ENCODE assay signal across 9 cellular contexts in genomic region chr1:193479187-193479586, GRCh38.
DNase-seq lines count a peak whose midpoint lies in the region; ATAC-seq and TF ChIP-seq lines count a peak whose summit lies in the region.
"Had no signal": no experiment of that assay in that cellular context is flagged by ENCODE, and none has a peak within 500 bp of the region (broad histone marks: within the 10 kb centered on the region; RNA-seq: fewer than 3 reads in every experiment).

No MANE protein-coding gene starts in this region.

- ATAC-seq in GM21515 (IDR thresholded peaks at IDR 0.05; ENCODE audit: unreplicated experiment) = peak; percentile 99
- no peak for ATAC-seq in gastroesophageal sphincter

- H3K36me3 ChIP-seq in gastroesophageal sphincter = no peaks in the 10 kb centered on the region

- in situ Hi-C loops in KBM-7 (cut with MboI; ENCODE audit: low pct_unique_long_range_greater_than_20kb, low sequenced_read_pairs) = no loop called here

- no peaks in the 10 kb centered on the region for H3K4me1 ChIP-seq in gastroesophageal sphincter

- no peak for TF ChIP-seq EP300 in gastroesophageal sphincter (IDR thresholded peaks at IDR 0.05)

- no peak overlapping the region for H3K4me3 ChIP-seq in gastroesophageal sphincter

- no peak for TF ChIP-seq CTCF in gastroesophageal sphincter (IDR thresholded peaks at IDR 0.05)

- H3K27me3 ChIP-seq in gastroesophageal sphincter = no peaks in the 10 kb centered on the region

- H3K27ac ChIP-seq in gastroesophageal sphincter = no peak overlapping the region
- H3K27ac ChIP-seq: C4-2B had no signal

- peak; percentile 57 for DNase-seq in CD1c-positive myeloid dendritic cell (ENCODE audit: extremely low spot score)
- DNase-seq in KBM-7 = peak; percentile 90
- peak; percentile 48 to 62 for DNase-seq in activated T-cell treated with anti-CD3 and anti-CD28 coated beads, Interleukin-2, amount 50 U/mL, for 48 hours
- DNase-seq in stimulated activated CD4-positive, alpha-beta T cell treated with anti-CD3 and anti-CD28 coated beads, Interleukin-4, amount 100 ng/mL, for 4 hours = peak; percentile 10 to 57
- DNase-seq in NCI-H1048 (lab: John Stamatoyannopoulos, UW) = no peak
- no peak for DNase-seq in cerebellar nuclear complex (lab: John Stamatoyannopoulos, UW)

- no peak for TF ChIP-seq POLR2A in gastroesophageal sphincter (IDR thresholded peaks at IDR 0.05)

- 69 to 89% methylated on average over 3 of the region's 3 CpGs for WGBS in gastroesophageal sphincter (ENCODE audit: low coverage in 1 of 2), 2 donors

- no peaks in the 10 kb centered on the region for H3K9me3 ChIP-seq in gastroesophageal sphincter

Comparison
In these comparisons a context has a peak if more than half of its experiments do, and no peak if none do; other contexts are left out.
1. DNase-seq: peak in CD1c-positive myeloid dendritic cell (single experiment), KBM-7 (single experiment), activated T-cell treated with anti-CD3 and anti-CD28 coated beads, Interleukin-2, amount 50 U/mL, for 48 hours (2 of 2) and stimulated activated CD4-positive, alpha-beta T cell treated with anti-CD3 and anti-CD28 coated beads, Interleukin-4, amount 100 ng/mL, for 4 hours (2 of 2); none in NCI-H1048 (single experiment) and cerebellar nuclear complex (0 of 2).